ENCODE assay signal across 36 cellular contexts in the genomic region with DNA sequence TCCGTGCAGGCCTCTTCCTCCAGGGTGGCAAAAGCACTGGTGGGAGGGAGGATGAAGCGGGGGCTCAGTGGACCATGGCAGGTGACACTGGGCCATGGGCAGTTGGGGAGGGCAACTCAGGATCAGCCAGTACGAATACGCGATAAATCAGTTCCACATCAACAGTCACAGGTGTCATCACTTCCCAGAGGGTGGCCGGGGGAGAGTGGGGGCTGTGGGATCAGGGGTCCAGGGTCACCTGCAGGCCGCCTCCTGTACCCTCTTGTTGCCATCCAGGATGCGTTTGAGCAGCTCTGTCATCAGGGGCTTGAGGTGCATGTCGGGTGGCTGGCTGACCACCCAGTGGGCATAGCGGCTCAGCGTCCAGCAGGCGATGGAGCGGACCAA. TPM values are rescaled to one million over a fixed set of nuclear protein-coding genes. Genes with fewer than 3 reads are reported as not detected.
"Had no signal": no experiment of that assay in that cellular context is flagged by ENCODE, and none has a peak within 500 bp of the region (broad histone marks: within the 10 kb centered on the region; RNA-seq: fewer than 3 reads in every experiment).

No MANE protein-coding gene starts in this region.

- H3K9me3 Mint-ChIP-seq: activated CD4-positive, alpha-beta memory T cell treated with anti-CD3 and anti-CD28 coated beads, Interleukin-2, amount 10 ng/mL, durations not matched to agents 7 days and 5 days; activated naive CD4-positive, alpha-beta T cell treated with anti-CD3 and anti-CD28 coated beads, Interleukin-2, amount 50 U/mL, for 24 hours; activated naive CD8-positive, alpha-beta T cell treated with anti-CD3 and anti-CD28 coated beads, Interleukin-2, amount 10 ng/mL, durations not matched to agents 7 days and 5 days; activated T-helper 2 cell treated with anti-CD3 and anti-CD28 coated beads, Interferon-gamma antibody, Interleukin-2, Interleukin-4, amounts not matched to agents 10 μg/mL and 5 μg/mL and 100 μg/mL, durations not matched to agents 14 hours and 24 hours and 36 hours; central memory CD8-positive, alpha-beta T cell had no signal

- H3K27ac Mint-ChIP-seq: activated CD4-positive, alpha-beta memory T cell treated with anti-CD3 and anti-CD28 coated beads, Interleukin-2, amount 10 ng/mL, durations not matched to agents 7 days and 5 days; activated naive CD4-positive, alpha-beta T cell treated with anti-CD3 and anti-CD28 coated beads, Interleukin-2, amount 50 U/mL, for 24 hours; activated naive CD8-positive, alpha-beta T cell treated with anti-CD3 and anti-CD28 coated beads, Interleukin-2, amount 10 ng/mL, durations not matched to agents 7 days and 5 days; activated T-helper 2 cell treated with anti-CD3 and anti-CD28 coated beads, Interferon-gamma antibody, Interleukin-2, Interleukin-4, amounts not matched to agents 10 μg/mL and 5 μg/mL and 100 μg/mL, durations not matched to agents 14 hours and 24 hours and 36 hours had no signal

- H3K27me3 Mint-ChIP-seq: activated CD4-positive, alpha-beta memory T cell treated with anti-CD3 and anti-CD28 coated beads, Interleukin-2, amount 10 ng/mL, durations not matched to agents 7 days and 5 days; activated CD8-positive, alpha-beta memory T cell treated with anti-CD3 and anti-CD28 coated beads, Interleukin-2, amount 10 ng/mL, durations not matched to agents 7 days and 5 days; activated naive CD4-positive, alpha-beta T cell treated with anti-CD3 and anti-CD28 coated beads, Interleukin-2, amount 50 U/mL, for 24 hours; activated naive CD8-positive, alpha-beta T cell treated with anti-CD3 and anti-CD28 coated beads, Interleukin-2, amount 10 ng/mL, durations not matched to agents 7 days and 5 days; central memory CD8-positive, alpha-beta T cell had no signal

- H3K27ac ChIP-seq: ascending aorta, cardiac muscle cell, SJSA1, WERI-Rb-1 had no signal

- H3K4me3 ChIP-seq: ascending aorta, cardiac muscle cell, MG63, SJSA1 had no signal

- H3K27me3 ChIP-seq: ascending aorta, cardiac muscle cell, MG63, SJSA1 had no signal

- H3K4me3 Mint-ChIP-seq: activated CD4-positive, alpha-beta memory T cell treated with anti-CD3 and anti-CD28 coated beads, Interleukin-2, amount 10 ng/mL, durations not matched to agents 7 days and 5 days; activated CD8-positive, alpha-beta memory T cell treated with anti-CD3 and anti-CD28 coated beads, Interleukin-2, amount 10 ng/mL, durations not matched to agents 7 days and 5 days; activated naive CD4-positive, alpha-beta T cell treated with anti-CD3 and anti-CD28 coated beads, Interleukin-2, amount 50 U/mL, for 24 hours; activated naive CD8-positive, alpha-beta T cell treated with anti-CD3 and anti-CD28 coated beads, Interleukin-2, amount 10 ng/mL, durations not matched to agents 7 days and 5 days; central memory CD8-positive, alpha-beta T cell had no signal

- DNase-seq: activated CD4-positive, alpha-beta memory T cell treated with anti-CD3 and anti-CD28 coated beads, Interleukin-2, amount 10 ng/mL, durations not matched to agents 7 days and 5 days; activated CD4-positive, alpha-beta T cell treated with anti-CD3 and anti-CD28 coated beads for 1 hour; activated CD4-positive, alpha-beta T cell treated with anti-CD3 and anti-CD28 coated beads for 48 hours; activated CD4-positive, CD25-positive, alpha-beta regulatory T cell; activated CD8-positive, alpha-beta memory T cell treated with anti-CD3 and anti-CD28 coated beads for 24 hours; activated CD8-positive, alpha-beta memory T cell treated with anti-CD3 and anti-CD28 coated beads, Interleukin-2, amount 10 ng/mL, durations not matched to agents 7 days and 5 days; activated CD8-positive, alpha-beta memory T cell treated with anti-CD3 and anti-CD28 coated beads, Interleukin-2, amount 50 U/mL, for 48 hours; activated gamma-delta T cell; activated naive CD4-positive, alpha-beta T cell treated with Interleukin-2 at 50 U/mL for 16 hours; activated naive CD8-positive, alpha-beta T cell treated with anti-CD3 and anti-CD28 coated beads, Interleukin-2, amount 10 ng/mL, durations not matched to agents 7 days and 5 days; amygdala; MG63; NCI-H1048; NCI-H1105 treated with DMSO at 0.1 percent for 48 hours; NCI-H1436; NCI-H1694; NCI-H1930; NCI-H345; NCI-H524 treated with DMSO at 0.1 percent for 48 hours; SHP77 treated with DMSO at 0.1 percent for 48 hours; SW 1271; T-helper 1 cell; T1000; WERI-Rb-1 had no signal

- H3K4me1 Mint-ChIP-seq: activated CD4-positive, alpha-beta memory T cell treated with anti-CD3 and anti-CD28 coated beads, Interleukin-2, amount 10 ng/mL, durations not matched to agents 7 days and 5 days; activated CD8-positive, alpha-beta memory T cell treated with anti-CD3 and anti-CD28 coated beads, Interleukin-2, amount 10 ng/mL, durations not matched to agents 7 days and 5 days; activated naive CD4-positive, alpha-beta T cell treated with anti-CD3 and anti-CD28 coated beads, Interleukin-2, amount 50 U/mL, for 24 hours; activated naive CD8-positive, alpha-beta T cell treated with anti-CD3 and anti-CD28 coated beads, Interleukin-2, amount 10 ng/mL, durations not matched to agents 7 days and 5 days; central memory CD8-positive, alpha-beta T cell had no signal

- ATAC-seq: activated CD8-positive, alpha-beta memory T cell treated with anti-CD3 and anti-CD28 coated beads, Interleukin-2, amount 10 ng/mL, durations not matched to agents 7 days and 5 days; Panc1 had no signal

- H3K9me3 ChIP-seq: ascending aorta, MG63, SJSA1 had no signal

- H3K4me1 ChIP-seq: ascending aorta, SJSA1 had no signal

RNA-seq across cellular contexts. Expression of gene GNG14, which starts 18.5 kb away (rescaled TPM):
- total RNA-seq: activated CD4-positive, alpha-beta memory T cell treated with anti-CD3 and anti-CD28 coated beads, Interleukin-2, amount 10 ng/mL, durations not matched to agents 7 days and 5 days; activated CD8-positive, alpha-beta memory T cell treated with anti-CD3 and anti-CD28 coated beads, Interleukin-2, amount 10 ng/mL, durations not matched to agents 7 days and 5 days; activated naive CD8-positive, alpha-beta T cell treated with anti-CD3 and anti-CD28 coated beads, Interleukin-2, amount 10 ng/mL, durations not matched to agents 7 days and 5 days; activated T-helper 2 cell treated with anti-CD3 and anti-CD28 coated beads, Interferon-gamma antibody, Interleukin-2, Interleukin-4, amounts not matched to agents 10 μg/mL and 5 μg/mL and 100 μg/mL, durations not matched to agents 14 hours and 24 hours and 36 hours; ascending aorta; chondrocyte; NCI-H460; RPMI7951; SJSA1; T-helper 2 cell treated with Interferon-gamma antibody and Interleukin-4, amounts not matched to agents 100 ng/mL and 5 ng/mL, for 36 hours had no signal
- polyA plus RNA-seq: adipose tissue, cardiac muscle cell had no signal
